13 cellular contexts compared by ENCODE assay signal in the genomic region with DNA sequence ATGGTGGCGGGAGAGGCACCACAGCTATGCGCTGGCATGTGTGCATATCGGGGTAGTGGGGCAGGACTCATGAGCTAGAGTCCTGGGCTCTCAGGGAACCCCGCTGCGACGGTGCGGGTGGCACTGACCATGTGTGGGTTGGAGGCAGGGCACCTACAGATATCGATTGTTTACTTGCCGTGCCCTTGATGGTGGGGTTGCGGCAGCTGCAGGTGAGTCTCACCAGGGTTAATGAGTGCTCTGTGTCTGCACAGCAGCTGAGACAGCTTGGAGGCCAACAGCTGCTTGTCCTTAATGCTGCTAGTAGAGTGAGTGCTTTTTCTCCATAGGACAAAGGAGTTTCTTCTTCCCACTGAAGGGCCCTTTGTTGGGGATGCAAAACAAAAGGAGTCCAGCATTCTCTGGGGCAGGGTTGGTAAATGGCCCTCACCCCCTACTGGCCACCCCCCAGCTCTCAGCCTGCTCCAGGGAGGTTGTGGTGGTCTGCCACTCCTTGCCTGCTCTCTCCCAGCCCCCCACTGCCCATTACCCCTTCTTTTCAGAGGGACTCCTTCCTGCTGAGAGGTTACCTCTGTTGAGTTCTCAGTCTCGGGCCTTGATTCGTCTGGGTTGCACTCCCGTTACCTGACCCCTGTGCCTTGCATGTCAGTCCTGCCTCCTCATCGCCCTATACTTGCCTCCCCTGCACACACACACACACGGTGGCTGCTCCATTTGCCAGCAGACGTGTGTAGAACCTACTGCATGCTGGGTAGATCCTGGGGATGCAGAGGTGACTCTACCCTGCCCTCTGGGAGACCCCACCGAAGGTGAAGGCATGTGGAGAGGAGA. TPM values are rescaled to one million over a fixed set of nuclear protein-coding genes. Genes with fewer than 3 reads are reported as not detected.
DNase-seq lines count a peak whose midpoint lies in the region; FAIRE-seq and TF ChIP-seq lines count a peak whose summit lies in the region.
"Had no signal": no experiment of that assay in that cellular context is flagged by ENCODE, and none has a peak within 500 bp of the region (broad histone marks: within the 10 kb centered on the region; RNA-seq: fewer than 3 reads in every experiment).

No MANE protein-coding gene starts in this region.

- H3K9me3 ChIP-seq in small intestine (ENCODE audit: control insufficient read depth, low read depth) = no peaks in the 10 kb centered on the region
- no peaks in the 10 kb centered on the region for H3K9me3 ChIP-seq in esophagus squamous epithelium
- H3K9me3 ChIP-seq: gastrocnemius medialis had no signal

- TF ChIP-seq CTCF in esophagus squamous epithelium (IDR thresholded peaks at IDR 0.05) = no peak

- no peak for FAIRE-seq in small intestine (lab: Jason Lieb, UNC)

- TF ChIP-seq POLR2A in esophagus squamous epithelium (IDR thresholded peaks at IDR 0.05) = no peak

- DNase-seq in DMS153 (lab: John Stamatoyannopoulos, UW) (peak; percentile 17), DMS153 treated with DMSO at 0.1 percent for 48 hours (lab: John Stamatoyannopoulos, UW; ENCODE audit: unreplicated experiment) (no peak), NCI-H774 (lab: John Stamatoyannopoulos, UW) (peak; percentile 56), inferior parietal cortex (ENCODE audit: extremely low spot score) (peak; percentile 66), small intestine (peak; percentile 51), middle frontal gyrus (ENCODE audit: extremely low spot score, low spot score) (no peak), NCI-H446 (lab: John Stamatoyannopoulos, UW) (no peak), esophagus squamous epithelium (lab: John Stamatoyannopoulos, UW) (no peak)
- DNase-seq: activated effector memory CD4-positive, alpha-beta T cell treated with Interleukin-2 at 50 U/mL for 16 hours; gastrocnemius medialis; GDM1; OCI-M1 had no signal

- intact Hi-C loops in esophagus squamous epithelium (cut with DNase I) = no loop called here

- H3K27ac ChIP-seq in small intestine (ENCODE audit: low read depth in 1 of 2, low read length in 1 of 2) (no peak overlapping the region), esophagus squamous epithelium (no peak overlapping the region)
- H3K27ac ChIP-seq: 22Rv1 had no signal

- H3K4me1 ChIP-seq in small intestine (ENCODE audit: control insufficient read depth in 2 of 2, insufficient read depth in 1 of 2, low read depth in 1 of 2, low read length in 1 of 2) = peaks cover 0 to 9% of the 10 kb centered on the region in 2 donors
- peaks cover 0 to 34% (median 0%) of the 10 kb centered on the region in 3 donors for H3K4me1 ChIP-seq in esophagus squamous epithelium

- H3K36me3 ChIP-seq in small intestine (ENCODE audit: control insufficient read depth in 2 of 2, insufficient read depth in 2 of 2, low read length in 2 of 2) = no peaks in the 10 kb centered on the region
- H3K36me3 ChIP-seq in esophagus squamous epithelium = peaks cover 0 to 3% (median 0%) of the 10 kb centered on the region in 3 donors
- H3K36me3 ChIP-seq: gastrocnemius medialis had no signal

- H3K27me3 ChIP-seq in small intestine (ENCODE audit: control insufficient read depth in 2 of 2, insufficient read depth in 2 of 2, low read length in 2 of 2) (no peaks in the 10 kb centered on the region), esophagus squamous epithelium (no peaks in the 10 kb centered on the region)
- H3K27me3 ChIP-seq: gastrocnemius medialis had no signal

- 30 to 68% (median 57%) methylated on average over 17 of the region's 17 CpGs for WGBS in small intestine, 3 donors
- WGBS in esophagus squamous epithelium, 2 donors = 75 to 92% methylated on average over 6 to 11 of the region's 17 CpGs

- no peak overlapping the region for H3K4me3 ChIP-seq in small intestine (ENCODE audit: low read depth in 1 of 2, low read length in 2 of 2)
- H3K4me3 ChIP-seq in esophagus squamous epithelium = no peak overlapping the region
- H3K4me3 ChIP-seq: gastrocnemius medialis had no signal

RNA-seq across cellular contexts. Expression of a gene that starts 52.8 kb away (rescaled TPM):
- polyA plus RNA-seq in small intestine = 10 to 100 TPM; 16.8 to 31.5 (median 18.9) TPM
- total RNA-seq in esophagus squamous epithelium = 10 to 100 TPM; 28.2 to 50.4 (median 42.1) TPM

Comparison
In these comparisons a context has a peak if more than half of its experiments do, and no peak if none do; other contexts are left out.
1. DNase-seq: peak in DMS153 (single experiment), NCI-H774 (single experiment), inferior parietal cortex (single experiment) and small intestine (single experiment); none in DMS153 treated with DMSO at 0.1 percent for 48 hours (single experiment), middle frontal gyrus (single experiment), NCI-H446 (0 of 2) and esophagus squamous epithelium (single experiment).